18 cellular contexts compared by ENCODE assay signal in genomic region chr15:93943607-93944006, GRCh38.
DNase-seq lines count a peak whose midpoint lies in the region; TF ChIP-seq lines count a peak whose summit lies in the region.
"Had no signal": no experiment of that assay in that cellular context is flagged by ENCODE, and none has a peak within 500 bp of the region (broad histone marks: within the 10 kb centered on the region; RNA-seq: fewer than 3 reads in every experiment).

No MANE protein-coding gene starts in this region.

- H3K27ac ChIP-seq in neural cell (ENCODE audit: low read length) = peak overlapping the region; percentile 63
- H3K27ac ChIP-seq: transverse colon had no signal

- no peaks in the 10 kb centered on the region for H3K79me2 ChIP-seq in neural cell (replicated peaks; ENCODE audit: insufficient read depth, low read length)

- no peaks in the 10 kb centered on the region for H3K9me3 ChIP-seq in neural cell (ENCODE audit: low read length)
- H3K9me3 ChIP-seq: transverse colon had no signal

- peak overlapping the region; percentile 17 for H3K9ac ChIP-seq in neural cell (ENCODE audit: low read length)

- H4K20me1 ChIP-seq in neural cell (ENCODE audit: insufficient read depth) = no peaks in the 10 kb centered on the region

- H3F3A ChIP-seq in neural cell (ENCODE audit: insufficient read depth, low read length, poor library complexity, severe bottlenecking) = peaks cover 5% of the 10 kb centered on the region

- TF ChIP-seq EP300 in neural cell (conservative IDR thresholded peaks at IDR 0.05; ENCODE audit: poor library complexity, severe bottlenecking) = no peak

- TF ChIP-seq CTCF in epithelial cell of esophagus (IDR thresholded peaks at IDR 0.05; ENCODE audit: insufficient read depth, low read depth, low read length, missing control alignments) = no peak
- TF ChIP-seq CTCF in neural cell (IDR thresholded peaks at IDR 0.05; ENCODE audit: poor library complexity, severe bottlenecking) = no peak

- no peaks in the 10 kb centered on the region for H3K9me2 ChIP-seq in neural cell (ENCODE audit: insufficient read depth, low read length)

- H3K4me3 ChIP-seq in epithelial cell of esophagus (ENCODE audit: low read length) (no peak overlapping the region), neural cell (ENCODE audit: low read length) (no peak overlapping the region)
- H3K4me3 ChIP-seq: transverse colon had no signal

- no peak for TF ChIP-seq RAD21 in neural cell (conservative IDR thresholded peaks at IDR 0.05)

- no peaks in the 10 kb centered on the region for H3K36me3 ChIP-seq in neural cell (ENCODE audit: insufficient read depth, low read length)
- H3K36me3 ChIP-seq: transverse colon had no signal

- peak overlapping the region; percentile 25 for H2AFZ ChIP-seq in neural cell (ENCODE audit: low read depth, low read length)

- H3K27me3 ChIP-seq in neural cell (ENCODE audit: insufficient read depth, low read depth, low read length) = no peaks in the 10 kb centered on the region
- H3K27me3 ChIP-seq: transverse colon had no signal

- DNase-seq in AG20443 (ENCODE audit: low spot score) = peak; percentile 37
- peak; percentile 41 for DNase-seq in GM03348 (ENCODE audit: low spot score)
- peak; percentile 52 for DNase-seq in epithelial cell of esophagus (ENCODE audit: low read depth)
- DNase-seq in midbrain (lab: John Stamatoyannopoulos, UW) = no peak
- no peak for DNase-seq in HT-29 (ENCODE audit: low spot score)
- DNase-seq in dedifferentiated amniotic fluid mesenchymal stem cell (ENCODE audit: extremely low spot score) = no peak
- DNase-seq: activated CD4-positive, alpha-beta T cell treated with anti-CD3 and anti-CD28 coated beads, Interleukin-2, amount 50 U/mL, for 4 hours; activated effector memory CD4-positive, alpha-beta T cell treated with Interleukin-2 at 50 U/mL for 16 hours; cortex of kidney; kidney glomerular epithelial cell; mesendoderm; naive thymus-derived CD8-positive, alpha-beta T cell; NCI-H526; SIG-M5; small intestine; stimulated activated naive CD8-positive, alpha-beta T cell treated with anti-CD3 and anti-CD28 coated beads, Interleukin-15, Interleukin-2, amounts not matched to agents 100 U/mL and 50 U/mL, for 24 hours; transverse colon had no signal

- H3K4me2 ChIP-seq in neural cell (ENCODE audit: low read length) = no peak overlapping the region

TF ChIP-seq in neural cell, 6 proteins besides CTCF, POLR2A, EP300 and RAD21:
- TF ChIP-seq REST (IDR thresholded peaks at IDR 0.05; ENCODE audit: borderline replicate concordance) (peak; percentile 25), POLR2AphosphoS5 (IDR thresholded peaks at IDR 0.05) (peak; percentile 27), MXI1 (conservative IDR thresholded peaks at IDR 0.05; ENCODE audit: poor library complexity, severe bottlenecking) (no peak), TAF1 (IDR thresholded peaks at IDR 0.05; ENCODE audit: low read depth) (no peak), SMC3 (conservative IDR thresholded peaks at IDR 0.05; ENCODE audit: poor library complexity) (no peak), EZH2 (IDR thresholded peaks at IDR 0.05; ENCODE audit: borderline replicate concordance, insufficient read depth, low read length, poor library complexity, severe bottlenecking) (no peak)

Comparison
In these comparisons a context has a peak if more than half of its experiments do, and no peak if none do; other contexts are left out.
1. DNase-seq: peak in AG20443 (single experiment), GM03348 (single experiment) and epithelial cell of esophagus (single experiment); none in midbrain (single experiment), HT-29 (single experiment) and dedifferentiated amniotic fluid mesenchymal stem cell (single experiment).